10 cellular contexts compared by ENCODE assay signal in the genomic region with DNA sequence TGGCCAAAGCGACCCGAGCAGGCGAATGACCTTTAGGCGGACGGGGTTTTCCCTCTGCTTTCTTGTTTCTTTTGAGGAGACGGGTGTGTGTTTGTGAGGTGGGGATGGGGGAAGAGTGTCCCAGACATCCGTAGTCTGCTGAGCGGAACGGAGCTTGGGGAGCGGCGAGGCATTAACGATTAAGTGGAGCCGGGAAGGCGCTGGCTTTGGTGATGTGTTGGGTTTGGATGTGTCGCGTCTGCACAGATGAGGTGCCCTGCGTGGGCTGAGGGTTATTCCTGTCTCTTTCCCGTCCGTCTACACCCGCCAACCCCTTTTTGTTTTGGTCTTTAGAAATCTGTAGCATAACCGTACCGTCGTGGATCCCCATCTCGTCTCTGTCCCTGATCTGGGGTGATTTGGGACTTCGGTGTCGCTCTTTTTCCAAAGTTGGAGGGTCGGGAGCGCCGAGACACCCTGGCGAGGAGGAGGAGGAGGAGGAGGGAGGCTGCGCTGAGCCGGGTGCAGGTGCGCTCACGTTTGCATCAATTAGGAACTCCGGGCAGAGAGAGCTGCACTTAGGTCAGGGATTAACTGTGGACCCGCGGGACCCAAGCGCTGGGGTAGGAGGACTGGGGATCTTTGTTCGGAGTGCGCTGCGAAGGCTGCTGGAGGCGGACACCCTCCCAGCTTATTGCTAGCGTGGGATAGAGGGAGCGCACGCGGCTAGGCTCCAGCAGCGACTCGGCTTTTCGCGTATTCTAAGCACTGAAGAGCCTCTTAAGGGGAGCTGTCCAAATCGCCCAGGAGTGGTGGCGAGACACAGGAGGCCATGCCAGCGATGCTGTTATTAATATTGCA.
A peak's percentile ranks its signal among the peaks of the same experiment; 100 is the strongest.
DNase-seq lines count a peak whose midpoint lies in the region; ATAC-seq, FAIRE-seq and TF ChIP-seq lines count a peak whose summit lies in the region.
"Had no signal": no experiment of that assay in that cellular context is flagged by ENCODE, and none has a peak within 500 bp of the region (broad histone marks: within the 10 kb centered on the region; RNA-seq: fewer than 3 reads in every experiment).

No MANE protein-coding gene starts in this region.

- 14% methylated on average over 36 of the region's 53 CpGs for WGBS in HepG2 (ENCODE audit: low lambda C conversion rate)
- WGBS in right lobe of liver (ENCODE audit: insufficient coverage, low coverage, low lambda C conversion rate, missing lambda C conversion rate), result 2% methylated on average over 38 of the region's 53 CpGs
- 2% methylated on average over 51 of the region's 53 CpGs; no CpG with 5 or more reads in 1 of the 2 experiments for WGBS in H1 (ENCODE audit: extremely low coverage in 1 of 2, insufficient coverage in 1 of 2, insufficient read length in 1 of 2, insufficient replicate concordance in 2 of 2, low coverage in 1 of 2, low lambda C conversion rate in 2 of 2, missing lambda C conversion rate in 1 of 2), 2 experiments

- no peak overlapping the region for H2BK5ac ChIP-seq in H1 (ENCODE audit: low read depth, low read length)

- H3K4me2 ChIP-seq in HepG2 (ENCODE audit: low read depth, low read length) (peak overlapping the region; percentile 14), H1 (ENCODE audit: insufficient read depth in 1 of 2, low read depth in 2 of 2, low read length in 2 of 2) (peak overlapping the region; percentile 96 to 97), OCI-LY7 (ENCODE audit: low read length) (no peak overlapping the region)

- peak; percentile 7; the same call in 1 of the 3 replicates for ATAC-seq in HepG2
- no peak for ATAC-seq in right lobe of liver

- H4K5ac ChIP-seq in H1 (ENCODE audit: insufficient read length, low read depth, low read length), result no peak overlapping the region

- H3K4me3 ChIP-seq in HepG2 (replicated peaks in 1 of 3; ENCODE audit: insufficient read depth in 1 of 3, low read depth in 2 of 3, low read length in 3 of 3), result peak overlapping the region in 2 of 3 experiments; percentile 15 to 55; a peak in 2 of 6 replicates
- no peak overlapping the region for H3K4me3 ChIP-seq in right lobe of liver
- peak overlapping the region; percentile 64 to 86 (median 73) for H3K4me3 ChIP-seq in H1 (ENCODE audit: extremely low read depth in 1 of 4, insufficient read depth in 2 of 4, low read depth in 3 of 4, low read length in 4 of 4)
- H3K4me3 ChIP-seq in OCI-LY7 (ENCODE audit: low read depth, low read length, poor library complexity, severe bottlenecking), result no peak overlapping the region

- no peak overlapping the region for H2BK120ac ChIP-seq in H1 (replicated peaks; ENCODE audit: low read depth, low read length)

- H4K20me1 ChIP-seq in HepG2 (ENCODE audit: insufficient read depth, low read length) (no peaks in the 10 kb centered on the region), H1 (replicated peaks in 1 of 2; ENCODE audit: control insufficient read depth in 1 of 2, insufficient read depth in 2 of 2, low read length in 2 of 2) (peaks cover 12 to 13% of the 10 kb centered on the region in 2 experiments), OCI-LY7 (ENCODE audit: insufficient read depth, low read length) (no peaks in the 10 kb centered on the region)

- H3K9me3 ChIP-seq in HepG2 (ENCODE audit: low read length) (no peaks in the 10 kb centered on the region), right lobe of liver (no peaks in the 10 kb centered on the region), H1 (ENCODE audit: insufficient read depth in 2 of 2, low read depth in 1 of 2, low read length in 1 of 2) (no peaks in the 10 kb centered on the region), OCI-LY7 (ENCODE audit: low read length) (no peaks in the 10 kb centered on the region)

- no peak overlapping the region for H4K91ac ChIP-seq in H1 (replicated peaks; ENCODE audit: insufficient read length, low read length)

- no peaks in the 10 kb centered on the region for H3K36me3 ChIP-seq in HepG2 (replicated peaks in 1 of 2; ENCODE audit: control insufficient read depth in 1 of 2, insufficient read depth in 2 of 2, low read length in 2 of 2)
- no peaks in the 10 kb centered on the region for H3K36me3 ChIP-seq in right lobe of liver
- no peaks in the 10 kb centered on the region for H3K36me3 ChIP-seq in H1 (ENCODE audit: control insufficient read depth in 2 of 4, insufficient read depth in 4 of 4, low read length in 3 of 4)
- no peaks in the 10 kb centered on the region for H3K36me3 ChIP-seq in OCI-LY7 (ENCODE audit: insufficient read depth, low read length)
- H3K36me3 ChIP-seq: brain microvascular endothelial cell had no signal

- CTCF ChIA-PET in HepG2 (lab: Yijun Ruan, JAX; ENCODE audit: low intra/inter-chr PET ratio, low total read pairs) (no interaction called here), H1 (lab: Charles Lee; ENCODE audit: partially characterized antibody) (interaction anchor here (0.6 to 4.2 kb wide), 10 partner anchors 8 to 549 kb away, joined by 3 to 35 read pairs (median 3); no protein-coding TSS in a partner anchor), OCI-LY7 (lab: Charles Lee; ENCODE audit: unreplicated experiment) (no interaction called here)

- no peak overlapping the region for H3K23ac ChIP-seq in H1 (ENCODE audit: insufficient read length)

- H3K27ac ChIP-seq in HepG2 (ENCODE audit: extremely low read length, insufficient read depth, low read length) (no peak overlapping the region), right lobe of liver (no peak overlapping the region), H1 (ENCODE audit: low read depth, low read length) (no peak overlapping the region), OCI-LY7 (ENCODE audit: low read depth, low read length, poor library complexity, severe bottlenecking) (no peak overlapping the region)
- H3K27ac ChIP-seq: brain microvascular endothelial cell had no signal

- TF ChIP-seq EP300 in HepG2 (IDR thresholded peaks at IDR 0.05; ENCODE audit: low read depth in 2 of 2, low read length in 2 of 2) (no peak), HepG2 (CRISPR knock-in tag; IDR thresholded peaks at IDR 0.05; ENCODE audit: borderline replicate concordance) (no peak), H1 (IDR thresholded peaks at IDR 0.05; ENCODE audit: borderline replicate concordance in 1 of 2, low read depth in 2 of 2, low read length in 2 of 2) (no peak)

- no peak overlapping the region for H2AK5ac ChIP-seq in H1 (ENCODE audit: low read depth, low read length)

- H3K4me1 Mint-ChIP-seq in nephron progenitor cell, result peaks cover 15% of the 10 kb centered on the region

- no peak overlapping the region for H3K56ac ChIP-seq in H1 (replicated peaks; ENCODE audit: insufficient read length, low read depth, low read length)

- H3K23me2 ChIP-seq in H1 (ENCODE audit: low read depth, low read length), result peaks cover 11% of the 10 kb centered on the region

- peak overlapping the region; percentile 90 for H3K4me3 Mint-ChIP-seq in nephron progenitor cell
- H3K4me3 Mint-ChIP-seq: HFFc6 had no signal

- no peak overlapping the region for H3K9ac ChIP-seq in HepG2 (ENCODE audit: insufficient read depth, low read depth, low read length)
- 0 out of 7 replicates have a peak overlapping the region, but pooled peaks of 1 of the 4 experiments have one; percentile 35 for H3K9ac ChIP-seq in H1 (replicated peaks in 1 of 4; ENCODE audit: extremely low read depth in 1 of 4, low read depth in 3 of 4, low read length in 3 of 4)

- no peak overlapping the region for H2BK12ac ChIP-seq in H1 (ENCODE audit: low read depth, low read length)

- peaks cover 8% of the 10 kb centered on the region for H3K4me1 ChIP-seq in HepG2 (ENCODE audit: insufficient read depth, low read length)
- H3K4me1 ChIP-seq in right lobe of liver, result no peaks in the 10 kb centered on the region
- H3K4me1 ChIP-seq in H1 (replicated peaks in 1 of 4; ENCODE audit: control insufficient read depth in 3 of 4, insufficient read depth in 4 of 4, low read length in 3 of 4), result peaks cover 0 to 3% (median under 1%) of the 10 kb centered on the region in 4 experiments; a peak in 4 of 7 replicates
- H3K4me1 ChIP-seq in OCI-LY7 (ENCODE audit: insufficient read depth, low read length, poor library complexity, severe bottlenecking), result no peaks in the 10 kb centered on the region

- H3K27ac Mint-ChIP-seq in nephron progenitor cell, result peak overlapping the region; percentile 36
- H3K27ac Mint-ChIP-seq: HFFc6 had no signal

- no peak overlapping the region; the same call in 1 of the 2 replicates for H3K18ac ChIP-seq in H1 (ENCODE audit: extremely low read depth, low read length)

- H3K4ac ChIP-seq in H1 (replicated peaks; ENCODE audit: insufficient read length, low read depth, low read length), result no peak overlapping the region

- no peaks in the 10 kb centered on the region for H3K79me2 ChIP-seq in HepG2 (ENCODE audit: insufficient read depth, low read length)
- peaks cover 0 to 10% of the 10 kb centered on the region in 2 experiments; a peak in 2 of 4 replicates for H3K79me2 ChIP-seq in H1 (ENCODE audit: control insufficient read depth in 1 of 2, insufficient read depth in 2 of 2, low read length in 2 of 2)
- H3K79me2 ChIP-seq in OCI-LY7 (ENCODE audit: insufficient read depth, low read depth, low read length), result no peaks in the 10 kb centered on the region

- in situ Hi-C loops in HepG2 (cut with HindIII; ENCODE audit: extremely low pct_ligation_motif_present, low pct_unique_long_range_greater_than_20kb), result no loop called here

- TF ChIP-seq CTCF in HepG2 (CRISPR knock-in tag; IDR thresholded peaks at IDR 0.05), result no peak
- TF ChIP-seq CTCF in right lobe of liver (IDR thresholded peaks at IDR 0.05), result no peak
- no peak for TF ChIP-seq CTCF in H1 (IDR thresholded peaks at IDR 0.05; ENCODE audit: control extremely low read depth in 1 of 3, insufficient read depth in 1 of 3, low read depth in 1 of 3, low read length in 3 of 3)
- no peak for TF ChIP-seq CTCF in nephron progenitor cell (IDR thresholded peaks at IDR 0.05)
- TF ChIP-seq CTCF in OCI-LY7 (conservative IDR thresholded peaks at IDR 0.05; ENCODE audit: low read length), result no peak

- FAIRE-seq in HepG2 (lab: Jason Lieb, UNC) (no peak), H1 (lab: Jason Lieb, UNC) (no peak)

- H3K9me3 Mint-ChIP-seq in nephron progenitor cell, result peaks cover 3% of the 10 kb centered on the region

- no peaks in the 10 kb centered on the region for H3K36me3 Mint-ChIP-seq in nephron progenitor cell (ENCODE audit: low read depth)

- POLR2A ChIA-PET in HepG2 (lab: Yijun Ruan, JAX), result no interaction called here
- POLR2A ChIA-PET in H1 (lab: Charles Lee; ENCODE audit: partially characterized antibody), result no interaction called here
- POLR2A ChIA-PET in OCI-LY7 (lab: Charles Lee), result no interaction called here

- TF ChIP-seq POLR2A in HepG2 (IDR thresholded peaks at IDR 0.05; ENCODE audit: insufficient read depth in 1 of 2, low read depth in 2 of 2, low read length in 2 of 2) (no peak), right lobe of liver (IDR thresholded peaks at IDR 0.05) (no peak), H1 (IDR thresholded peaks at IDR 0.05; ENCODE audit: control extremely low read depth in 1 of 2, low read depth in 2 of 2, low read length in 2 of 2) (no peak)

- H2BK20ac ChIP-seq in H1 (ENCODE audit: low read length), result no peak overlapping the region

- no peak overlapping the region for H3K14ac ChIP-seq in H1 (ENCODE audit: insufficient read length)

- peaks cover 51% of the 10 kb centered on the region for H3K27me3 Mint-ChIP-seq in nephron progenitor cell (ENCODE audit: low read depth, poor library complexity)

- H3K27me3 ChIP-seq in HepG2 (ENCODE audit: control insufficient read depth in 1 of 2, insufficient read depth in 2 of 2, low read length in 2 of 2) (peaks cover 3 to 23% of the 10 kb centered on the region in 2 experiments; a peak in 4 of 5 replicates), right lobe of liver (peaks cover 0 to 5% of the 10 kb centered on the region in 2 donors), H1 (replicated peaks in 1 of 4; ENCODE audit: control insufficient read depth in 3 of 4, extremely low read depth in 1 of 4, insufficient read depth in 3 of 4, low read length in 3 of 4) (peaks cover 2 to 27% (median 25%) of the 10 kb centered on the region in 4 experiments)

- no peak overlapping the region for H4K8ac ChIP-seq in H1 (ENCODE audit: extremely low read depth, insufficient read depth, low read length)

- no peak overlapping the region for H2AFZ ChIP-seq in HepG2 (ENCODE audit: low read length)
- H2AFZ ChIP-seq in H1 (ENCODE audit: low read length), result peak overlapping the region; percentile 38; the same call in 1 of the 2 replicates
- H2AFZ ChIP-seq in OCI-LY7 (ENCODE audit: low read length), result no peak overlapping the region

- no peaks in the 10 kb centered on the region; the same call in 1 of the 2 replicates for H3K9me2 ChIP-seq in OCI-LY7 (ENCODE audit: insufficient read depth, low read length)

- intact Hi-C loops in HepG2 (cut with micrococcal nuclease; ENCODE audit: unreplicated experiment) (no loop called here), right lobe of liver (cut with DNase I) (no loop called here), OCI-LY7 (cut with micrococcal nuclease; ENCODE audit: unreplicated experiment) (no loop called here)

- BruUV-seq in HepG2 (replicated peaks; lab: Mats Ljungman, UMichigan) (no TSS peak), OCI-LY7 (replicated peaks; lab: Mats Ljungman, UMichigan) (no TSS peak)

- no peak overlapping the region for H2BK15ac ChIP-seq in H1 (ENCODE audit: low read length)

- DNase-seq in HepG2 (ENCODE audit: low spot score), result no peak
- no peak for DNase-seq in right lobe of liver
- DNase-seq in H1 (ENCODE audit: low read depth in 1 of 2, low spot score in 2 of 2), result peak in 1 of 2 experiments; percentile 53
- DNase-seq in nephron progenitor cell, result peak; percentile 32
- DNase-seq in C1 segment of cervical spinal cord (lab: John Stamatoyannopoulos, UW), result no peak
- DNase-seq in dermis blood vessel endothelial cell, result no peak
- no peak for DNase-seq in AG08395 (ENCODE audit: low spot score)
- no peak for DNase-seq in OCI-LY7 (ENCODE audit: low spot score)
- DNase-seq: brain microvascular endothelial cell, HFFc6 had no signal

- TF ChIP-seq RAD21 in HepG2 (CRISPR knock-in tag; IDR thresholded peaks at IDR 0.05), result no peak
- TF ChIP-seq RAD21 in H1 (IDR thresholded peaks at IDR 0.05 in 1 of 2, conservative IDR thresholded peaks at IDR 0.05 in 1 of 2; ENCODE audit: low read depth in 2 of 2, low read length in 2 of 2), result no peak

- H3K79me1 ChIP-seq in H1 (ENCODE audit: low read depth, low read length), result no peaks in the 10 kb centered on the region

Comparison
In these comparisons a context has a peak if more than half of its experiments do, and no peak if none do; other contexts are left out.
1. H3K4me3 ChIP-seq: peak in HepG2 (2 of 3) and H1 (4 of 4); none in right lobe of liver (0 of 3) and OCI-LY7 (single experiment).